In genomic region chr1:84876353-84876752, GRCh38 we compare ENCODE assay signal across 14 cellular contexts.
"Had no signal": no experiment of that assay in that cellular context is flagged by ENCODE, and none has a peak within 500 bp of the region (broad histone marks: within the 10 kb centered on the region; RNA-seq: fewer than 3 reads in every experiment).

No MANE protein-coding gene starts in this region.

- H3K4me3 Mint-ChIP-seq: memory B cell, neural crest cell had no signal

- H3K9me3 Mint-ChIP-seq: neural crest cell had no signal

- H3K9me3 ChIP-seq: adrenal gland, left lung, ovary, stomach, uterus had no signal

- H3K27ac Mint-ChIP-seq: memory B cell had no signal

- DNase-seq: activated naive CD4-positive, alpha-beta T cell; adrenal gland; effector CD4-positive, alpha-beta T cell; heart right ventricle; left lung; ovary; stimulated activated CD4-positive, alpha-beta T cell treated with anti-CD3 and anti-CD28 coated beads, Interleukin-2, amount 100 ng/mL, for 48 hours; stomach; SW 1271; T1000; uterus had no signal

- H3K4me3 ChIP-seq: adrenal gland, coronary artery, heart right ventricle, left lung, ovary, stomach, uterus had no signal

- ATAC-seq: heart right ventricle, left lung had no signal

- H3K4me1 Mint-ChIP-seq: memory B cell, neural crest cell had no signal

- H3K27ac ChIP-seq: adrenal gland, coronary artery, heart right ventricle, left lung, ovary, stomach, uterus had no signal

- H3K27me3 ChIP-seq: adrenal gland, ovary, stomach, uterus had no signal

- H3K4me1 ChIP-seq: adrenal gland, heart right ventricle, left lung, stomach, uterus had no signal

- H3K36me3 ChIP-seq: adrenal gland, heart right ventricle, left lung, ovary, stomach, uterus had no signal
